ENCODE assay signal across 16 cellular contexts in the genomic region with DNA sequence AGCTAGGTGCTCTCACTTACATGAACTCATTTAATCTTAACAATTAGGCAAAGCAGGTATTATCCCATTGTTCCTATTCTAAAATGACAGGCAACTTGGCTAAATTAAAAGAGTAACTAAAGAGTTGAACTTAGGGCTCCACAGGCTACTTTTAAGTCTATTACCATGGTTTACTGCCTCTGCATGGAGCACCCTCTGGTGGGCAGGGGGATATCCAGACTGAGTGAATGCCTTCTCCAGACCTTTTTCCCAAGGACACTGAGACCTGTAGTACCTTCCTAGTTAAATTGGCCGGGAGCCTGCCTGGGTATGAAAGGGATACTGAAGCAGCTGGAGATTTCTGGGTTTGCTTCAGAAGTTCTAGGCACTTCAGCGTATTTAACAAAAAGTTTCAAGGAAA.
DNase-seq lines count a peak whose midpoint lies in the region; ATAC-seq, FAIRE-seq and TF ChIP-seq lines count a peak whose summit lies in the region.
"Had no signal": no experiment of that assay in that cellular context is flagged by ENCODE, and none has a peak within 500 bp of the region (broad histone marks: within the 10 kb centered on the region; RNA-seq: fewer than 3 reads in every experiment).

No MANE protein-coding gene starts in this region.

- DNase-seq in DMS 273 (lab: John Stamatoyannopoulos, UW; ENCODE audit: unreplicated experiment) (peak; percentile 23), DMS 273 treated with DMSO at 0.1 percent for 48 hours (lab: John Stamatoyannopoulos, UW) (no peak), LNCaP clone FGC (ENCODE audit: low read depth) (no peak), GM12878 (ENCODE audit: low read depth, low spot score) (no peak), left lung (no peak), frontal cortex (ENCODE audit: low spot score in 2 of 2) (no peak)
- no peak for DNase-seq in activated T-helper 1 cell treated with anti-CD3 and anti-CD28 coated beads, Interleukin-12 subunit alpha, Interleukin-12 subunit beta, Interleukin-2, Interleukin-4 antibody, amounts not matched to agents 30 ng/mL and 10 ng/mL and 1 ng/mL, durations not matched to agents 14 hours and 24 hours and 36 hours (ENCODE audit: low spot score)
- DNase-seq in activated CD4-positive, alpha-beta T cell treated with anti-CD3 and anti-CD28 coated beads, Interleukin-2, amount 10 ng/mL, durations not matched to agents 24 days and 14 days, result no peak
- DNase-seq: 8988T; activated CD8-positive, alpha-beta T cell treated with anti-CD3 and anti-CD28 coated beads, Interleukin-2, amount 10 ng/mL, durations not matched to agents 7 days and 5 days; CD4-positive, alpha-beta T cell; naive B cell; NCI-H1092; stimulated activated naive CD4-positive, alpha-beta T cell; transverse colon had no signal

- BruUV-seq in GM12878 (replicated peaks; lab: Mats Ljungman, UMichigan), result no TSS peak

- no peaks in the 10 kb centered on the region for H4K20me1 ChIP-seq in GM12878 (ENCODE audit: control insufficient read depth, insufficient read depth)

- peaks cover 17% of the 10 kb centered on the region for H3K9me3 Mint-ChIP-seq in activated T-helper 1 cell treated with anti-CD3 and anti-CD28 coated beads, Interleukin-12 subunit alpha, Interleukin-12 subunit beta, Interleukin-2, Interleukin-4 antibody, amounts not matched to agents 30 ng/mL and 10 ng/mL and 1 ng/mL, durations not matched to agents 14 hours and 24 hours and 36 hours
- H3K9me3 Mint-ChIP-seq in activated CD4-positive, alpha-beta T cell treated with anti-CD3 and anti-CD28 coated beads, Interleukin-2, amount 10 ng/mL, durations not matched to agents 24 days and 14 days, result peaks cover 7% of the 10 kb centered on the region

- no peaks in the 10 kb centered on the region for H3K27me3 ChIP-seq in GM12878 (replicated peaks in 1 of 2; ENCODE audit: control insufficient read depth in 2 of 2, insufficient read depth in 2 of 2, low read length in 1 of 2)
- no peaks in the 10 kb centered on the region for H3K27me3 ChIP-seq in left lung
- H3K27me3 ChIP-seq: transverse colon had no signal

- no peak overlapping the region for H3K4me3 Mint-ChIP-seq in activated T-helper 1 cell treated with anti-CD3 and anti-CD28 coated beads, Interleukin-12 subunit alpha, Interleukin-12 subunit beta, Interleukin-2, Interleukin-4 antibody, amounts not matched to agents 30 ng/mL and 10 ng/mL and 1 ng/mL, durations not matched to agents 14 hours and 24 hours and 36 hours
- no peak overlapping the region for H3K4me3 Mint-ChIP-seq in activated CD4-positive, alpha-beta T cell treated with anti-CD3 and anti-CD28 coated beads, Interleukin-2, amount 10 ng/mL, durations not matched to agents 24 days and 14 days
- H3K4me3 Mint-ChIP-seq: activated CD8-positive, alpha-beta T cell treated with anti-CD3 and anti-CD28 coated beads, Interleukin-2, amount 10 ng/mL, durations not matched to agents 7 days and 5 days; CD4-positive, alpha-beta T cell; naive B cell had no signal

- H3K4me1 ChIP-seq in GM12878 (ENCODE audit: control insufficient read depth, insufficient read depth, low read length) (no peaks in the 10 kb centered on the region), left lung (peaks cover 0 to 4% of the 10 kb centered on the region in 2 donors)

- H3K27ac ChIP-seq in GM12878 (ENCODE audit: control insufficient read depth, insufficient read depth) (no peak overlapping the region), left lung (no peak overlapping the region)
- H3K27ac ChIP-seq: transverse colon had no signal

- no peaks in the 10 kb centered on the region for H3K79me2 ChIP-seq in GM12878 (ENCODE audit: control insufficient read depth, insufficient read depth, low read length)

- H3K36me3 Mint-ChIP-seq in activated T-helper 1 cell treated with anti-CD3 and anti-CD28 coated beads, Interleukin-12 subunit alpha, Interleukin-12 subunit beta, Interleukin-2, Interleukin-4 antibody, amounts not matched to agents 30 ng/mL and 10 ng/mL and 1 ng/mL, durations not matched to agents 14 hours and 24 hours and 36 hours (ENCODE audit: low read depth), result no peaks in the 10 kb centered on the region
- no peaks in the 10 kb centered on the region for H3K36me3 Mint-ChIP-seq in activated CD4-positive, alpha-beta T cell treated with anti-CD3 and anti-CD28 coated beads, Interleukin-2, amount 10 ng/mL, durations not matched to agents 24 days and 14 days (ENCODE audit: low read depth)
- H3K36me3 Mint-ChIP-seq: naive B cell had no signal

- SMC1A ChIA-PET in GM12878 (lab: Charles Lee; ENCODE audit: uncharacterized antibody, unreplicated experiment), result interaction anchor here (0.8 to 2.7 kb wide), 14 partner anchors 10 to 251 kb away, joined by 3 to 16 read pairs (median 3); partner anchors contain the start of gene ELAVL2

- H3K36me3 ChIP-seq in GM12878 (ENCODE audit: control insufficient read depth in 2 of 2, insufficient read depth in 2 of 2, low read length in 1 of 2) (no peaks in the 10 kb centered on the region), left lung (no peaks in the 10 kb centered on the region)
- H3K36me3 ChIP-seq: transverse colon had no signal

- no peak overlapping the region for H3K4me3 ChIP-seq in LNCaP clone FGC (ENCODE audit: low read depth, low read length)
- no peak overlapping the region for H3K4me3 ChIP-seq in GM12878
- H3K4me3 ChIP-seq in left lung, result no peak overlapping the region
- H3K4me3 ChIP-seq: transverse colon had no signal

- TF ChIP-seq RAD21 in GM12878 (IDR thresholded peaks at IDR 0.05; ENCODE audit: insufficient read depth, low read depth, low read length), result no peak

- in situ Hi-C loops in GM12878 (cut with MboI), result no loop called here

- H3K4me2 ChIP-seq in GM12878 (ENCODE audit: control insufficient read depth, insufficient read depth), result no peak overlapping the region

- FAIRE-seq in GM12878 (lab: Jason Lieb, UNC) (no peak), frontal cortex (lab: Jason Lieb, UNC) (no peak)

- no peaks in the 10 kb centered on the region for H3K4me1 Mint-ChIP-seq in activated T-helper 1 cell treated with anti-CD3 and anti-CD28 coated beads, Interleukin-12 subunit alpha, Interleukin-12 subunit beta, Interleukin-2, Interleukin-4 antibody, amounts not matched to agents 30 ng/mL and 10 ng/mL and 1 ng/mL, durations not matched to agents 14 hours and 24 hours and 36 hours (ENCODE audit: low read depth)
- no peaks in the 10 kb centered on the region for H3K4me1 Mint-ChIP-seq in activated CD4-positive, alpha-beta T cell treated with anti-CD3 and anti-CD28 coated beads, Interleukin-2, amount 10 ng/mL, durations not matched to agents 24 days and 14 days

- WGBS in GM12878 (ENCODE audit: insufficient coverage, insufficient replicate concordance, low lambda C conversion rate, missing lambda C conversion rate), result 16% methylated on average over 2 of the region's 2 CpGs

- POLR2A ChIA-PET in GM12878 (lab: Charles Lee), result interaction anchor here (1.0 kb wide), 1 partner anchor 202 kb away, joined by 3 read pairs; no protein-coding TSS in a partner anchor

- TF ChIP-seq EP300 in GM12878 (IDR thresholded peaks at IDR 0.05; ENCODE audit: borderline replicate concordance in 1 of 2, control insufficient read depth in 1 of 2, low read depth in 2 of 2, low read length in 2 of 2), result no peak

- no peak overlapping the region for H3K27ac Mint-ChIP-seq in activated T-helper 1 cell treated with anti-CD3 and anti-CD28 coated beads, Interleukin-12 subunit alpha, Interleukin-12 subunit beta, Interleukin-2, Interleukin-4 antibody, amounts not matched to agents 30 ng/mL and 10 ng/mL and 1 ng/mL, durations not matched to agents 14 hours and 24 hours and 36 hours
- H3K27ac Mint-ChIP-seq in activated CD4-positive, alpha-beta T cell treated with anti-CD3 and anti-CD28 coated beads, Interleukin-2, amount 10 ng/mL, durations not matched to agents 24 days and 14 days, result no peak overlapping the region
- H3K27ac Mint-ChIP-seq: activated CD8-positive, alpha-beta T cell treated with anti-CD3 and anti-CD28 coated beads, Interleukin-2, amount 10 ng/mL, durations not matched to agents 7 days and 5 days; CD4-positive, alpha-beta T cell; naive B cell; progenitor cell of endocrine pancreas had no signal

- H2AFZ ChIP-seq in GM12878 (ENCODE audit: control insufficient read depth, low read depth, low read length), result no peak overlapping the region

- RAD21 ChIA-PET in GM12878 (lab: Charles Lee; ENCODE audit: unreplicated experiment), result interaction anchor here (0.8 to 1.9 kb wide), 12 partner anchors 9 to 259 kb away, joined by 3 to 8 read pairs (median 4); no protein-coding TSS in a partner anchor

- H3K27me3 Mint-ChIP-seq in activated T-helper 1 cell treated with anti-CD3 and anti-CD28 coated beads, Interleukin-12 subunit alpha, Interleukin-12 subunit beta, Interleukin-2, Interleukin-4 antibody, amounts not matched to agents 30 ng/mL and 10 ng/mL and 1 ng/mL, durations not matched to agents 14 hours and 24 hours and 36 hours (ENCODE audit: insufficient read depth), result no peaks in the 10 kb centered on the region
- H3K27me3 Mint-ChIP-seq in activated CD4-positive, alpha-beta T cell treated with anti-CD3 and anti-CD28 coated beads, Interleukin-2, amount 10 ng/mL, durations not matched to agents 24 days and 14 days, result no peaks in the 10 kb centered on the region
- H3K27me3 Mint-ChIP-seq: CD4-positive, alpha-beta T cell; naive B cell; progenitor cell of endocrine pancreas had no signal

- no peak overlapping the region for H3K9ac ChIP-seq in GM12878 (ENCODE audit: control insufficient read depth, insufficient read depth, low read length)

- no peak for TF ChIP-seq POLR2A in GM12878 (IDR thresholded peaks at IDR 0.05; ENCODE audit: low read depth, low read length)

- CTCF ChIA-PET in GM12878 (lab: Yijun Ruan, JAX), result interaction anchor here (0.8 to 1.7 kb wide), 3 partner anchors 20 to 129 kb away, joined by 3 to 4 read pairs (median 3); no protein-coding TSS in a partner anchor

- TF ChIP-seq CTCF in LNCaP clone FGC (IDR thresholded peaks at IDR 0.05; ENCODE audit: control insufficient read depth, extremely low read depth, insufficient read depth) (peak; percentile 37), GM12878 (IDR thresholded peaks at IDR 0.05 in 2 of 3, conservative IDR thresholded peaks at IDR 0.05 in 1 of 3; ENCODE audit: control insufficient read depth in 2 of 3, extremely low read depth in 1 of 3, insufficient read depth in 1 of 3, low read depth in 3 of 3, low read length in 3 of 3) (no peak), left lung (IDR thresholded peaks at IDR 0.05) (no peak)

- ATAC-seq in GM12878, result 0 out of 3 replicates have a peak, but pooled peaks have one; percentile 16
- ATAC-seq in left lung, result peak; percentile 33
- ATAC-seq: activated CD8-positive, alpha-beta T cell treated with anti-CD3 and anti-CD28 coated beads, Interleukin-2, amount 10 ng/mL, durations not matched to agents 7 days and 5 days had no signal

- intact Hi-C loops in GM12878 (cut with micrococcal nuclease; ENCODE audit: unreplicated experiment) (loop anchor here (1.0 kb wide), 1 partner anchor 13 kb away; no protein-coding TSS in a partner anchor), left lung (cut with DNase I) (no loop called here)
- intact Hi-C loops in activated T-helper 1 cell treated with anti-CD3 and anti-CD28 coated beads, Interleukin-12 subunit alpha, Interleukin-12 subunit beta, Interleukin-2, Interleukin-4 antibody, amounts not matched to agents 30 ng/mL and 10 ng/mL and 1 ng/mL, durations not matched to agents 14 hours and 24 hours and 36 hours (cut with micrococcal nuclease), result no loop called here
- intact Hi-C loops in activated CD4-positive, alpha-beta T cell treated with anti-CD3 and anti-CD28 coated beads, Interleukin-2, amount 10 ng/mL, durations not matched to agents 24 days and 14 days (cut with micrococcal nuclease), result no loop called here

- H3K9me3 ChIP-seq in GM12878 (replicated peaks; ENCODE audit: control insufficient read depth, insufficient read depth, low read length), result no peaks in the 10 kb centered on the region
- no peaks in the 10 kb centered on the region for H3K9me3 ChIP-seq in left lung
- H3K9me3 ChIP-seq: transverse colon had no signal
